ENCODE assay signal across 8 cellular contexts in the genomic region with DNA sequence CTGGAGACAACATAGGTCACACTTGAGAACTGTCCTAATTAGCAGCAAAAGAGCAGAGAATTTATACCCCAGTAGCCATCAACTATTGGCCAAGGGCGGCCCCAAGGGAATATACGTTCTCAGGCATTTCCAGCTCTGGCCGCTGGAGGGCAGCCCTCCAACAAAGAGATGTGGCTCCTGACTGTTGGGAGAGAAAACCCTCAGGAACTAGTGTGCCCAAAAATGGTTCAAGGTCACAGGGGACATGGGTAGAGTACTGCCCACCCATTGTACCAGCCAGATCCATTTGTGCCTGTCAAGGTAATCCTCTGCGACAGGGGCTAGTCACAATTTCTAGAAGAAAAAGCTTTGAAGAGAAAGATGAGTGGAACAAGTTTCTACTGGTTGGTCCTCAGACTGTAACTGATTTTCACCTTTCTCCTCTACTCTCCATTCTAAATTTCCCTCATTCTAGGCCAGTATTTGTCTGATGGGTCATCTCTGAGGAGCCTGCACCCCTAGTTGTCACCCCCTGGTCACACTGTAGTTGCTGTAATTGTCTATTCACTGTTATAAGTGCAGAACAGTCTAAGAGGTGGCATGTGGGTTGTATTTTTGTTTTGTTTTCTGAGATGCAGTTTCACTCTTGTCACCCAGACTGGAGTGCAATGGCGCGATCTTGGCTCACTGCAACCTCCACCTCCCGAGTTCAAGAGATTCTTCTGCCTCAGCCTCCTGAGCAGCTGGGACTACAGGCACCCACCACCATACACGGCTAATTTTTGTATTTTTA. TPM values are rescaled to one million over a fixed set of nuclear protein-coding genes. Genes with fewer than 3 reads are reported as not detected.
DNase-seq lines count a peak whose midpoint lies in the region; ATAC-seq and TF ChIP-seq lines count a peak whose summit lies in the region.

No MANE protein-coding gene starts in this region.

- TF ChIP-seq CTCF in coronary artery (IDR thresholded peaks at IDR 0.05): peak; percentile 62

- H3K4me3 ChIP-seq in coronary artery: no peak overlapping the region

- DNase-seq in AG08396 (ENCODE audit: low spot score): peak; percentile 70
- peak; percentile 46 for DNase-seq in NCI-H2227 treated with DMSO at 0.1 percent for 48 hours (lab: John Stamatoyannopoulos, UW)
- peak; percentile 81 for DNase-seq in activated CD4-positive, alpha-beta T cell treated with anti-CD3 and anti-CD28 coated beads for 48 hours
- no peak for DNase-seq in coronary artery (ENCODE audit: low spot score)
- DNase-seq in lung microvascular endothelial cell (ENCODE audit: low read depth in 2 of 2): peak; percentile 63 to 71
- peak; percentile 26 to 48 for DNase-seq in stimulated activated CD8-positive, alpha-beta memory T cell treated with anti-CD3 and anti-CD28 coated beads, Interleukin-15, amount 100 ng/mL, for 4 hours (ENCODE audit: low read depth in 2 of 2)

- no peak overlapping the region for H3K27ac ChIP-seq in coronary artery

- peak; percentile 86 for ATAC-seq in GM18867 (IDR thresholded peaks at IDR 0.05; ENCODE audit: unreplicated experiment)
- ATAC-seq in HG03135 (IDR thresholded peaks at IDR 0.05; ENCODE audit: unreplicated experiment): peak; percentile 85

RNA-seq across cellular contexts. Expression of gene C7orf33, which starts 14.7 kb away (rescaled TPM):
- not detected in 2 replicates for total RNA-seq in lung microvascular endothelial cell
